In genomic region chr12:10406725-10407124, GRCh38 we compare ENCODE assay signal across 17 cellular contexts. TPM values are rescaled to one million over a fixed set of nuclear protein-coding genes. Genes with fewer than 3 reads are reported as not detected.
DNase-seq lines count a peak whose midpoint lies in the region; ATAC-seq and TF ChIP-seq lines count a peak whose summit lies in the region.
"Had no signal": no experiment of that assay in that cellular context is flagged by ENCODE, and none has a peak within 500 bp of the region (broad histone marks: within the 10 kb centered on the region; RNA-seq: fewer than 3 reads in every experiment).

No MANE protein-coding gene starts in this region.

- peak overlapping the region; percentile 59 for H3K4me3 ChIP-seq in CD8-positive, alpha-beta memory T cell (ENCODE audit: low read length)
- no peak overlapping the region for H3K4me3 ChIP-seq in prostate gland
- H3K4me3 ChIP-seq: SJSA1 had no signal

- H3K27me3 Mint-ChIP-seq in CD8-positive, alpha-beta memory T cell: no peaks in the 10 kb centered on the region
- H3K27me3 Mint-ChIP-seq in activated naive CD8-positive, alpha-beta T cell treated with anti-CD3 and anti-CD28 coated beads, Interleukin-2, amount 10 ng/mL, durations not matched to agents 7 days and 5 days: no peaks in the 10 kb centered on the region
- H3K27me3 Mint-ChIP-seq in natural killer cell treated with Interleukin-12 subunit alpha and Interleukin-12 subunit beta and Interleukin-15 and Interleukin-18, amount 100 ng/mL, for 72 hours: no peaks in the 10 kb centered on the region
- H3K27me3 Mint-ChIP-seq: activated B cell treated with CpG ODN at 0.5 μM for 24 hours had no signal

- peaks cover 17 to 39% (median 36%) of the 10 kb centered on the region in 3 donors for H3K4me1 Mint-ChIP-seq in CD8-positive, alpha-beta memory T cell
- peaks cover 40% of the 10 kb centered on the region for H3K4me1 Mint-ChIP-seq in activated naive CD8-positive, alpha-beta T cell treated with anti-CD3 and anti-CD28 coated beads, Interleukin-2, amount 10 ng/mL, durations not matched to agents 7 days and 5 days
- peaks cover 11 to 40% of the 10 kb centered on the region in 2 donors for H3K4me1 Mint-ChIP-seq in natural killer cell treated with Interleukin-12 subunit alpha and Interleukin-12 subunit beta and Interleukin-15 and Interleukin-18, amount 100 ng/mL, for 72 hours (ENCODE audit: low read depth in 2 of 2)
- H3K4me1 Mint-ChIP-seq: IgD-negative memory B cell had no signal

- no peaks in the 10 kb centered on the region for H3K9me3 Mint-ChIP-seq in CD8-positive, alpha-beta memory T cell
- peaks cover 2% of the 10 kb centered on the region for H3K9me3 Mint-ChIP-seq in activated naive CD8-positive, alpha-beta T cell treated with anti-CD3 and anti-CD28 coated beads, Interleukin-2, amount 10 ng/mL, durations not matched to agents 7 days and 5 days
- H3K9me3 Mint-ChIP-seq in natural killer cell treated with Interleukin-12 subunit alpha and Interleukin-12 subunit beta and Interleukin-15 and Interleukin-18, amount 100 ng/mL, for 72 hours: no peaks in the 10 kb centered on the region

- WGBS in prostate gland: 72% methylated on average over 4 of the region's 4 CpGs

- DNase-seq in CD8-positive, alpha-beta memory T cell: no peak
- DNase-seq in NOMO-1 (lab: John Stamatoyannopoulos, UW; ENCODE audit: unreplicated experiment in 2 of 2): peak; percentile 65 to 82
- peak; percentile 39 for DNase-seq in activated naive CD8-positive, alpha-beta T cell treated with anti-CD3 and anti-CD28 coated beads, Interleukin-2, amount 10 ng/mL, durations not matched to agents 7 days and 5 days
- DNase-seq in natural killer cell treated with Interleukin-12 subunit alpha and Interleukin-12 subunit beta and Interleukin-15 and Interleukin-18, amount 100 ng/mL, for 72 hours (ENCODE audit: low spot score): no peak
- DNase-seq in GOT3 (lab: John Stamatoyannopoulos, UW): no peak
- DNase-seq in NCI-H1436 (lab: John Stamatoyannopoulos, UW): no peak
- DNase-seq in prostate gland (ENCODE audit: low spot score): no peak
- DNase-seq: activated B cell treated with CpG ODN at 0.5 μM for 24 hours; BE2C; effector memory CD4-positive, alpha-beta T cell; foreskin fibroblast; NCI-H187 treated with DMSO at 0.1 percent for 48 hours; stimulated activated CD4-positive, alpha-beta T cell treated with anti-CD3 and anti-CD28 coated beads, Interleukin-4, amount 100 ng/mL, for 24 hours; stimulated activated naive CD4-positive, alpha-beta T cell had no signal

- intact Hi-C loops in prostate gland (cut with DNase I): no loop called here

- H3K4me1 ChIP-seq in CD8-positive, alpha-beta memory T cell (ENCODE audit: insufficient read depth, low read length): no peaks in the 10 kb centered on the region
- no peaks in the 10 kb centered on the region for H3K4me1 ChIP-seq in prostate gland (replicated peaks)
- H3K4me1 ChIP-seq: BE2C, SJSA1 had no signal

- peak overlapping the region in 7 of 8 donors; percentile 3 to 89 (median 77) for H3K27ac Mint-ChIP-seq in CD8-positive, alpha-beta memory T cell
- peak overlapping the region; percentile 87 for H3K27ac Mint-ChIP-seq in activated naive CD8-positive, alpha-beta T cell treated with anti-CD3 and anti-CD28 coated beads, Interleukin-2, amount 10 ng/mL, durations not matched to agents 7 days and 5 days
- H3K27ac Mint-ChIP-seq in natural killer cell treated with Interleukin-12 subunit alpha and Interleukin-12 subunit beta and Interleukin-15 and Interleukin-18, amount 100 ng/mL, for 72 hours: peak overlapping the region; percentile 91 to 92
- H3K27ac Mint-ChIP-seq: activated B cell treated with CpG ODN at 0.5 μM for 24 hours, IgD-negative memory B cell had no signal

- CTCF ChIA-PET in CD8-positive, alpha-beta memory T cell (lab: Charles Lee): interaction anchor here (1.0 to 1.5 kb wide), 4 partner anchors 14 to 171 kb away, joined by 3 to 4 read pairs (median 4); no protein-coding TSS in a partner anchor

- no peaks in the 10 kb centered on the region for H3K36me3 ChIP-seq in CD8-positive, alpha-beta memory T cell (ENCODE audit: insufficient read depth, low read length)
- H3K36me3 ChIP-seq in prostate gland: no peaks in the 10 kb centered on the region
- H3K36me3 ChIP-seq: BE2C, SJSA1 had no signal

- POLR2A ChIA-PET in CD8-positive, alpha-beta memory T cell (lab: Charles Lee): interaction anchor here (1.4 to 1.6 kb wide), 2 partner anchors 11 to 12 kb away, joined by 4 to 5 read pairs; no protein-coding TSS in a partner anchor
- POLR2A ChIA-PET in activated naive CD8-positive, alpha-beta T cell treated with anti-CD3 and anti-CD28 coated beads, Interleukin-2, amount 10 ng/mL, durations not matched to agents 7 days and 5 days (lab: Charles Lee): interaction anchor here (0.9 to 2.7 kb wide), 10 partner anchors 9 to 153 kb away, joined by 3 to 13 read pairs (median 8); no protein-coding TSS in a partner anchor

- peak overlapping the region; percentile 74 to 95 (median 89) for H3K4me3 Mint-ChIP-seq in CD8-positive, alpha-beta memory T cell
- H3K4me3 Mint-ChIP-seq in activated naive CD8-positive, alpha-beta T cell treated with anti-CD3 and anti-CD28 coated beads, Interleukin-2, amount 10 ng/mL, durations not matched to agents 7 days and 5 days: peak overlapping the region; percentile 91
- H3K4me3 Mint-ChIP-seq in natural killer cell treated with Interleukin-12 subunit alpha and Interleukin-12 subunit beta and Interleukin-15 and Interleukin-18, amount 100 ng/mL, for 72 hours: peak overlapping the region; percentile 74
- H3K4me3 Mint-ChIP-seq: activated B cell treated with CpG ODN at 0.5 μM for 24 hours had no signal

- no peaks in the 10 kb centered on the region for H3K27me3 ChIP-seq in CD8-positive, alpha-beta memory T cell (ENCODE audit: insufficient read depth, low read length, poor library complexity, severe bottlenecking)
- H3K27me3 ChIP-seq in prostate gland (replicated peaks; ENCODE audit: insufficient read depth): no peaks in the 10 kb centered on the region
- H3K27me3 ChIP-seq: BE2C, SJSA1 had no signal

- TF ChIP-seq CTCF in prostate gland (IDR thresholded peaks at IDR 0.05): no peak

- no peak for TF ChIP-seq POLR2A in prostate gland (IDR thresholded peaks at IDR 0.05)

- ATAC-seq in activated naive CD8-positive, alpha-beta T cell treated with anti-CD3 and anti-CD28 coated beads, Interleukin-2, amount 10 ng/mL, durations not matched to agents 7 days and 5 days (ENCODE audit: low read depth): peak; percentile 7
- no peak for ATAC-seq in natural killer cell treated with Interleukin-12 subunit alpha and Interleukin-12 subunit beta and Interleukin-15 and Interleukin-18, amount 100 ng/mL, for 72 hours
- no peak for ATAC-seq in HG03159 (IDR thresholded peaks at IDR 0.05; ENCODE audit: unreplicated experiment)

- H3K9me3 ChIP-seq in CD8-positive, alpha-beta memory T cell (ENCODE audit: low read length): no peaks in the 10 kb centered on the region
- no peaks in the 10 kb centered on the region for H3K9me3 ChIP-seq in prostate gland
- H3K9me3 ChIP-seq: BE2C, SJSA1 had no signal

- H3K36me3 Mint-ChIP-seq in CD8-positive, alpha-beta memory T cell: peaks cover 9 to 56% (median 36%) of the 10 kb centered on the region in 3 donors
- H3K36me3 Mint-ChIP-seq in activated naive CD8-positive, alpha-beta T cell treated with anti-CD3 and anti-CD28 coated beads, Interleukin-2, amount 10 ng/mL, durations not matched to agents 7 days and 5 days: peaks cover 16% of the 10 kb centered on the region
- peaks cover 33% of the 10 kb centered on the region for H3K36me3 Mint-ChIP-seq in natural killer cell treated with Interleukin-12 subunit alpha and Interleukin-12 subunit beta and Interleukin-15 and Interleukin-18, amount 100 ng/mL, for 72 hours
- H3K36me3 Mint-ChIP-seq: IgD-negative memory B cell had no signal

- peak overlapping the region; percentile 44 for H3K27ac ChIP-seq in CD8-positive, alpha-beta memory T cell (ENCODE audit: low read depth, low read length)
- no peak overlapping the region for H3K27ac ChIP-seq in prostate gland
- H3K27ac ChIP-seq: SJSA1 had no signal

RNA-seq across cellular contexts. Expression of gene KLRC4, which starts 2.8 kb away (rescaled TPM):
- 10 to 100 TPM; 10.7 to 16.2 TPM for total RNA-seq in CD8-positive, alpha-beta memory T cell
- 3.4 TPM for polyA plus RNA-seq in CD8-positive, alpha-beta memory T cell
- 10 to 100 TPM; 37.8 to 38.4 TPM for total RNA-seq in activated naive CD8-positive, alpha-beta T cell treated with anti-CD3 and anti-CD28 coated beads, Interleukin-2, amount 10 ng/mL, durations not matched to agents 7 days and 5 days
- 10 to 100 TPM in 1 of 2 donors, 1 to 10 TPM in 1; 5.4 to 17.8 TPM for total RNA-seq in natural killer cell treated with Interleukin-12 subunit alpha and Interleukin-12 subunit beta and Interleukin-15 and Interleukin-18, amount 100 ng/mL, for 72 hours
- total RNA-seq in prostate gland: under 1 TPM in 1 of 2 donors, not detected in 1; 0.96 TPM
- total RNA-seq: activated B cell treated with CpG ODN at 0.5 μM for 24 hours, SJSA1 had no signal
- polyA plus RNA-seq: IgD-negative memory B cell had no signal

RNA-seq across cellular contexts. Expression of gene KLRC3, which starts 13.7 kb away (rescaled TPM):
- total RNA-seq in CD8-positive, alpha-beta memory T cell: 1 to 10 TPM; 3.0 to 3.2 TPM
- polyA plus RNA-seq in CD8-positive, alpha-beta memory T cell: 7.1 TPM
- total RNA-seq in activated naive CD8-positive, alpha-beta T cell treated with anti-CD3 and anti-CD28 coated beads, Interleukin-2, amount 10 ng/mL, durations not matched to agents 7 days and 5 days: 1 to 10 TPM; 3.0 to 5.6 TPM
- total RNA-seq in natural killer cell treated with Interleukin-12 subunit alpha and Interleukin-12 subunit beta and Interleukin-15 and Interleukin-18, amount 100 ng/mL, for 72 hours: 1 to 10 TPM; 7.9 to 9.6 TPM
- not detected for total RNA-seq in prostate gland
- total RNA-seq: activated B cell treated with CpG ODN at 0.5 μM for 24 hours, SJSA1 had no signal
- polyA plus RNA-seq: IgD-negative memory B cell had no signal

RNA-seq across cellular contexts. Expression of gene KLRK1, which starts 16.9 kb away (rescaled TPM):
- 100 to 1,000 TPM; 145 to 161 TPM for total RNA-seq in CD8-positive, alpha-beta memory T cell
- 562 TPM for polyA plus RNA-seq in CD8-positive, alpha-beta memory T cell
- 100 to 1,000 TPM; 319 to 355 TPM for total RNA-seq in activated naive CD8-positive, alpha-beta T cell treated with anti-CD3 and anti-CD28 coated beads, Interleukin-2, amount 10 ng/mL, durations not matched to agents 7 days and 5 days
- total RNA-seq in natural killer cell treated with Interleukin-12 subunit alpha and Interleukin-12 subunit beta and Interleukin-15 and Interleukin-18, amount 100 ng/mL, for 72 hours: 100 to 1,000 TPM in 1 of 2 donors, 10 to 100 TPM in 1; 80.4 to 126 TPM
- 1 to 10 TPM in 1 of 2 donors, under 1 TPM in 1; 0.59 to 2.8 TPM for total RNA-seq in prostate gland
- total RNA-seq: SJSA1 had no signal

RNA-seq across cellular contexts. Expression of gene KLRC2, which starts 29.1 kb away (rescaled TPM):
- total RNA-seq in CD8-positive, alpha-beta memory T cell: 1 to 10 TPM; 4.9 to 5.7 TPM
- polyA plus RNA-seq in CD8-positive, alpha-beta memory T cell: 13.3 TPM
- total RNA-seq in activated naive CD8-positive, alpha-beta T cell treated with anti-CD3 and anti-CD28 coated beads, Interleukin-2, amount 10 ng/mL, durations not matched to agents 7 days and 5 days: 1 to 10 TPM; 4.4 to 7.9 TPM
- total RNA-seq in natural killer cell treated with Interleukin-12 subunit alpha and Interleukin-12 subunit beta and Interleukin-15 and Interleukin-18, amount 100 ng/mL, for 72 hours: 10 to 100 TPM in 1 of 2 donors, 1 to 10 TPM in 1; 1.4 to 23.4 TPM
- under 1 TPM in 1 of 2 donors, not detected in 1; 0.27 TPM for total RNA-seq in prostate gland
- total RNA-seq: activated B cell treated with CpG ODN at 0.5 μM for 24 hours, SJSA1 had no signal
- polyA plus RNA-seq: IgD-negative memory B cell had no signal

RNA-seq across cellular contexts. Expression of gene KLRC1, which starts 46.5 kb away (rescaled TPM):
- total RNA-seq in CD8-positive, alpha-beta memory T cell: 10 to 100 TPM; 12.9 to 13.7 TPM
- polyA plus RNA-seq in CD8-positive, alpha-beta memory T cell: 65.1 TPM
- 10 to 100 TPM in 1 of 2 experiments, 1 to 10 TPM in 1; 7.8 to 12.1 TPM for total RNA-seq in activated naive CD8-positive, alpha-beta T cell treated with anti-CD3 and anti-CD28 coated beads, Interleukin-2, amount 10 ng/mL, durations not matched to agents 7 days and 5 days
- total RNA-seq in natural killer cell treated with Interleukin-12 subunit alpha and Interleukin-12 subunit beta and Interleukin-15 and Interleukin-18, amount 100 ng/mL, for 72 hours: 10 to 100 TPM; 52.9 to 63.9 TPM
- under 1 TPM in 1 of 2 donors, not detected in 1; 0.59 TPM for total RNA-seq in prostate gland
- total RNA-seq: activated B cell treated with CpG ODN at 0.5 μM for 24 hours, SJSA1 had no signal

Comparison
In these comparisons a context has a peak if more than half of its experiments do, and no peak if none do; other contexts are left out.
1. DNase-seq: peak in NOMO-1 (2 of 2) and activated naive CD8-positive, alpha-beta T cell treated with anti-CD3 and anti-CD28 coated beads, Interleukin-2, amount 10 ng/mL, durations not matched to agents 7 days and 5 days (single experiment); none in CD8-positive, alpha-beta memory T cell (0 of 5), natural killer cell treated with Interleukin-12 subunit alpha and Interleukin-12 subunit beta and Interleukin-15 and Interleukin-18, amount 100 ng/mL, for 72 hours (single experiment), GOT3 (single experiment), NCI-H1436 (single experiment) and prostate gland (single experiment).
2. RNA of gene KLRK1, which starts 16.9 kb away (total RNA-seq): 319 to 355 TPM in activated naive CD8-positive, alpha-beta T cell treated with anti-CD3 and anti-CD28 coated beads, Interleukin-2, amount 10 ng/mL, durations not matched to agents 7 days and 5 days, 145 to 161 TPM in CD8-positive, alpha-beta memory T cell and 80.4 to 126 TPM in natural killer cell treated with Interleukin-12 subunit alpha and Interleukin-12 subunit beta and Interleukin-15 and Interleukin-18, amount 100 ng/mL, for 72 hours; 0.59 to 2.8 TPM in prostate gland; every median in the first group is over 10 times any median in the second.
3. Peak in every context shown above with its lines, with median percentiles within 50 percentile points of each other: H3K27ac Mint-ChIP-seq and H3K4me3 Mint-ChIP-seq.